11 cellular contexts compared by ENCODE assay signal in the genomic region with DNA sequence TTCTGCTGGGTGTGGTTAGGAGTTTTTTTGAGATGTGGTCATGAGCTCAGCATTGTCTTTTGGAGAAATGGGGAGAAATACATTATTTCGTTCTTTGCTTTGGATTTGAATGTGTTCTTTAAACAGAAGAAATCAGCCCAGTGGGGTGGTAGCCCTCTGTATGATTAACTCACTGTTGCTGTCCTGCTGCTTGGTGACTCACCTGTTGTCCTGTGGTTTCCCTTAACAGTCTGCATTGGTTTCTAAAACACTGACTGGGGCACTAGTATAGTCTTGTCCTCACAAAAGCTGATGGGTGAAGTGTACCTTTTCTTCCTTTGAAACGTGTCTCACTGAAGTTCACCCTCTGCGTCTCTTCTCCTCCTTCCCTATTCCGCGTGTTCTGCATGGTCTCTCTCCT.
DNase-seq lines count a peak whose midpoint lies in the region; ATAC-seq and TF ChIP-seq lines count a peak whose summit lies in the region.
"Had no signal": no experiment of that assay in that cellular context is flagged by ENCODE, and none has a peak within 500 bp of the region (broad histone marks: within the 10 kb centered on the region; RNA-seq: fewer than 3 reads in every experiment).

No MANE protein-coding gene starts in this region.

- no peaks in the 10 kb centered on the region for H3K4me1 Mint-ChIP-seq in activated naive CD4-positive, alpha-beta T cell treated with anti-CD3 and anti-CD28 coated beads, Interleukin-2, amount 10 ng/mL, durations not matched to agents 7 days and 5 days
- H3K4me1 Mint-ChIP-seq in type B pancreatic cell (ENCODE audit: unreplicated experiment): no peaks in the 10 kb centered on the region
- no peaks in the 10 kb centered on the region for H3K4me1 Mint-ChIP-seq in activated CD4-positive, alpha-beta memory T cell treated with anti-CD3 and anti-CD28 coated beads, Interleukin-2, amount 10 ng/mL, durations not matched to agents 7 days and 5 days
- H3K4me1 Mint-ChIP-seq: activated B cell treated with CpG ODN at 0.5 μM for 24 hours; stimulated activated naive B cell treated with anti-CD40 and anti-IgM and Interleukin-4, amounts not matched to agents 10 μg/mL and 1 μg/mL and 100 μg/mL, for 72 hours had no signal

- no peaks in the 10 kb centered on the region for H3K27me3 ChIP-seq in SK-N-SH (ENCODE audit: insufficient read depth)

- no peaks in the 10 kb centered on the region for H3K9me2 ChIP-seq in SK-N-SH

- no peak overlapping the region for H3K4me3 ChIP-seq in SK-N-SH (ENCODE audit: low read depth in 2 of 2, low read length in 1 of 2)

- no peaks in the 10 kb centered on the region for H3K9me3 Mint-ChIP-seq in activated naive CD4-positive, alpha-beta T cell treated with anti-CD3 and anti-CD28 coated beads, Interleukin-2, amount 10 ng/mL, durations not matched to agents 7 days and 5 days
- H3K9me3 Mint-ChIP-seq in type B pancreatic cell: no peaks in the 10 kb centered on the region
- H3K9me3 Mint-ChIP-seq in activated CD4-positive, alpha-beta memory T cell treated with anti-CD3 and anti-CD28 coated beads, Interleukin-2, amount 10 ng/mL, durations not matched to agents 7 days and 5 days: no peaks in the 10 kb centered on the region
- H3K9me3 Mint-ChIP-seq: activated B cell treated with CpG ODN at 0.5 μM for 24 hours; stimulated activated naive B cell treated with anti-CD40 and anti-IgM and Interleukin-4, amounts not matched to agents 10 μg/mL and 1 μg/mL and 100 μg/mL, for 72 hours had no signal

- no peak overlapping the region for H3K27ac Mint-ChIP-seq in activated naive CD4-positive, alpha-beta T cell treated with anti-CD3 and anti-CD28 coated beads, Interleukin-2, amount 10 ng/mL, durations not matched to agents 7 days and 5 days
- H3K27ac Mint-ChIP-seq in type B pancreatic cell: no peak overlapping the region
- H3K27ac Mint-ChIP-seq in activated CD4-positive, alpha-beta memory T cell treated with anti-CD3 and anti-CD28 coated beads, Interleukin-2, amount 10 ng/mL, durations not matched to agents 7 days and 5 days: no peak overlapping the region
- H3K27ac Mint-ChIP-seq: activated B cell treated with CpG ODN at 0.5 μM for 24 hours; stimulated activated naive B cell treated with anti-CD40 and anti-IgM and Interleukin-4, amounts not matched to agents 10 μg/mL and 1 μg/mL and 100 μg/mL, for 72 hours had no signal

- no peaks in the 10 kb centered on the region for H3K79me2 ChIP-seq in SK-N-SH (ENCODE audit: insufficient read depth)

- DNase-seq in SK-N-SH (no peak), kidney glomerular epithelial cell (lab: John Stamatoyannopoulos, UW) (peak; percentile 78), NCI-H526 (lab: John Stamatoyannopoulos, UW) (no peak), type B pancreatic cell (ENCODE audit: extremely low spot score, unreplicated experiment) (no peak)
- no peak for DNase-seq in activated naive CD4-positive, alpha-beta T cell treated with anti-CD3 and anti-CD28 coated beads, Interleukin-2, amount 10 ng/mL, durations not matched to agents 7 days and 5 days
- no peak for DNase-seq in activated CD4-positive, alpha-beta memory T cell treated with anti-CD3 and anti-CD28 coated beads, Interleukin-2, amount 10 ng/mL, durations not matched to agents 7 days and 5 days
- DNase-seq: activated B cell treated with CpG ODN at 0.5 μM for 24 hours; NCI-H1048; stimulated activated naive B cell treated with anti-CD40 and anti-IgM and Interleukin-4, amounts not matched to agents 10 μg/mL and 1 μg/mL and 100 μg/mL, for 72 hours had no signal

- ATAC-seq in GM19351 (IDR thresholded peaks at IDR 0.05; ENCODE audit: unreplicated experiment) (peak; percentile 75), HG02981 (IDR thresholded peaks at IDR 0.05; ENCODE audit: unreplicated experiment) (peak; percentile 99)

- H3K36me3 Mint-ChIP-seq in activated naive CD4-positive, alpha-beta T cell treated with anti-CD3 and anti-CD28 coated beads, Interleukin-2, amount 10 ng/mL, durations not matched to agents 7 days and 5 days: no peaks in the 10 kb centered on the region
- peaks cover 4% of the 10 kb centered on the region for H3K36me3 Mint-ChIP-seq in type B pancreatic cell
- peaks cover 3% of the 10 kb centered on the region for H3K36me3 Mint-ChIP-seq in activated CD4-positive, alpha-beta memory T cell treated with anti-CD3 and anti-CD28 coated beads, Interleukin-2, amount 10 ng/mL, durations not matched to agents 7 days and 5 days (ENCODE audit: low read depth)
- H3K36me3 Mint-ChIP-seq: stimulated activated naive B cell treated with anti-CD40 and anti-IgM and Interleukin-4, amounts not matched to agents 10 μg/mL and 1 μg/mL and 100 μg/mL, for 72 hours had no signal

- WGBS in SK-N-SH (ENCODE audit: low lambda C conversion rate): 96% methylated on average over 5 of the region's 5 CpGs

- no peak overlapping the region for H3K27ac ChIP-seq in SK-N-SH (ENCODE audit: low read depth in 2 of 2, low read length in 1 of 2)

- H3K4me2 ChIP-seq in SK-N-SH: no peak overlapping the region

- H3K27me3 Mint-ChIP-seq in activated naive CD4-positive, alpha-beta T cell treated with anti-CD3 and anti-CD28 coated beads, Interleukin-2, amount 10 ng/mL, durations not matched to agents 7 days and 5 days: no peaks in the 10 kb centered on the region
- H3K27me3 Mint-ChIP-seq in type B pancreatic cell: no peaks in the 10 kb centered on the region
- no peaks in the 10 kb centered on the region for H3K27me3 Mint-ChIP-seq in activated CD4-positive, alpha-beta memory T cell treated with anti-CD3 and anti-CD28 coated beads, Interleukin-2, amount 10 ng/mL, durations not matched to agents 7 days and 5 days
- H3K27me3 Mint-ChIP-seq: activated B cell treated with CpG ODN at 0.5 μM for 24 hours; stimulated activated naive B cell treated with anti-CD40 and anti-IgM and Interleukin-4, amounts not matched to agents 10 μg/mL and 1 μg/mL and 100 μg/mL, for 72 hours had no signal

- H2AFZ ChIP-seq in SK-N-SH (ENCODE audit: low read depth): no peak overlapping the region

- POLR2A ChIA-PET in SK-N-SH (lab: Yijun Ruan, JAX): no interaction called here
- POLR2A ChIA-PET in activated CD4-positive, alpha-beta memory T cell treated with anti-CD3 and anti-CD28 coated beads, Interleukin-2, amount 10 ng/mL, durations not matched to agents 7 days and 5 days (lab: Charles Lee): no interaction called here

- CTCF ChIA-PET in SK-N-SH (lab: Yijun Ruan, JAX): interaction anchor here (1.7 to 5.0 kb wide), 2 partner anchors 13 to 14 kb away, joined by 7 to 21 read pairs; no protein-coding TSS in a partner anchor
- CTCF ChIA-PET in activated naive CD4-positive, alpha-beta T cell treated with anti-CD3 and anti-CD28 coated beads, Interleukin-2, amount 10 ng/mL, durations not matched to agents 7 days and 5 days (lab: Charles Lee): no interaction called here
- CTCF ChIA-PET in activated CD4-positive, alpha-beta memory T cell treated with anti-CD3 and anti-CD28 coated beads, Interleukin-2, amount 10 ng/mL, durations not matched to agents 7 days and 5 days (lab: Charles Lee): no interaction called here

- no peak overlapping the region for H3K4me3 Mint-ChIP-seq in activated naive CD4-positive, alpha-beta T cell treated with anti-CD3 and anti-CD28 coated beads, Interleukin-2, amount 10 ng/mL, durations not matched to agents 7 days and 5 days
- H3K4me3 Mint-ChIP-seq in type B pancreatic cell: no peak overlapping the region
- no peak overlapping the region for H3K4me3 Mint-ChIP-seq in activated CD4-positive, alpha-beta memory T cell treated with anti-CD3 and anti-CD28 coated beads, Interleukin-2, amount 10 ng/mL, durations not matched to agents 7 days and 5 days
- H3K4me3 Mint-ChIP-seq: activated B cell treated with CpG ODN at 0.5 μM for 24 hours; stimulated activated naive B cell treated with anti-CD40 and anti-IgM and Interleukin-4, amounts not matched to agents 10 μg/mL and 1 μg/mL and 100 μg/mL, for 72 hours had no signal

- peaks cover 3 to 31% of the 10 kb centered on the region in 2 experiments for H3K36me3 ChIP-seq in SK-N-SH (replicated peaks in 1 of 2; ENCODE audit: control insufficient read depth in 1 of 2, insufficient read depth in 2 of 2, low read length in 1 of 2)

- no peaks in the 10 kb centered on the region for H3K9me3 ChIP-seq in SK-N-SH

- TF ChIP-seq CTCF in SK-N-SH (IDR thresholded peaks at IDR 0.05) (no peak), type B pancreatic cell (conservative IDR thresholded peaks at IDR 0.05) (no peak)

- no peaks in the 10 kb centered on the region; a peak in 1 of 4 replicates for H3K4me1 ChIP-seq in SK-N-SH (ENCODE audit: control insufficient read depth in 1 of 2, insufficient read depth in 2 of 2, low read depth in 1 of 2, low read length in 1 of 2)

- no peak for TF ChIP-seq RAD21 in SK-N-SH (IDR thresholded peaks at IDR 0.05; ENCODE audit: low read length)

- no peak for TF ChIP-seq EP300 in SK-N-SH (IDR thresholded peaks at IDR 0.05; ENCODE audit: borderline replicate concordance in 1 of 2, low read depth in 1 of 2, low read length in 1 of 2)

- peaks cover 6% of the 10 kb centered on the region for H3F3A ChIP-seq in SK-N-SH (replicated peaks; ENCODE audit: insufficient read depth)

- H3K9ac ChIP-seq in SK-N-SH: no peak overlapping the region

- no peaks in the 10 kb centered on the region for H4K20me1 ChIP-seq in SK-N-SH (ENCODE audit: insufficient read depth)

TF ChIP-seq in SK-N-SH, 30 proteins besides CTCF, POLR2A, EP300 and RAD21:
- TF ChIP-seq CHD2 (IDR thresholded peaks at IDR 0.05; ENCODE audit: low read length, partially characterized antibody) (no peak), FOSL2 (IDR thresholded peaks at IDR 0.05; ENCODE audit: borderline replicate concordance, low read depth) (peak; percentile 36; the same call in 1 of the 2 replicates), SIN3A (IDR thresholded peaks at IDR 0.05; ENCODE audit: borderline replicate concordance, low read depth, low read length) (no peak), EZH2phosphoT487 (IDR thresholded peaks at IDR 0.05; ENCODE audit: borderline replicate concordance, low read depth) (no peak)
